In the genomic region with DNA sequence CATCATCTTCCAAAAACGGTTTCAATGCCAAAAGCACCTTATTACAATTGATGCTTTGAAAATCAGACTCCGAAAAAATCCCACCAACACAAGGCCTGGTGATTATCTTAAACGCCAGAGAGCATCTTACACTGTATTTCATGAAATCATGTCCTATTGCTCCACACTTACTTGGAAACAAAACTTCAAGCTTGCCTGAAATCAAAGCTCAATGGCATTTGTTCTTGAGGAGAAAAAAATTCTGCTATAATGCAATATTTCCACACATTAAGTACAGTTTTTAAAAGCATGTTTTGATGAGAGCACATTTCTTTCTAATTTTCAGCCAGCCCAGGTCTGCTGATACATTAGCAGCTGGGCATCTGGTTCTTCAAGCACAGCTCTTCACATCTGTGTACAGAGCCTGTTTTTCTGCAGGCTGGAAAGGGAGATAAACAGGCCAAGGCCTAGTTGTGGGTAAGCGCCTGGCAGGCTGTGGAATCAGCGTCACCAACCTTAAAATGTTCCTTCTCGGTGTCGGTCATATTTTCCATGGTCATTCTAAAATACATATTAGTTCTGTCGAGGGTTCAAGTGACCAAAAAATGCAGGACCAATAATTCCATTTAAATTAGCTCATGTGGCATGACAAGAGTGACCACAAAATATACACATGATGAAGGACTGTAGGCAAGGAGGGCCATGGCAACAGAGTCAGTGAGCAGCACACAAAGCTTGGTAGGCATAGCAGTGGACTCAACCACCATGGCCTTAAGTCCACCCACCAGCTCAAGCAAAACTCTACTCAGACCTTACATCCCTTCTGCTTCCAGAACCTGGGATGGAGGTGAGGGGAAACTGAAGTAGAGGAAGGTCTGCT, we compare ENCODE assay signal across 20 cellular contexts. TPM values are rescaled to one million over a fixed set of nuclear protein-coding genes. Genes with fewer than 3 reads are reported as not detected.
A peak's percentile ranks its signal among the peaks of the same experiment; 100 is the strongest.
DNase-seq lines count a peak whose midpoint lies in the region; ATAC-seq and TF ChIP-seq lines count a peak whose summit lies in the region.
"Had no signal": no experiment of that assay in that cellular context is flagged by ENCODE, and none has a peak within 500 bp of the region (broad histone marks: within the 10 kb centered on the region; RNA-seq: fewer than 3 reads in every experiment).

No MANE protein-coding gene starts in this region.

- H3K36me3 ChIP-seq in ascending aorta = no peaks in the 10 kb centered on the region
- H3K36me3 ChIP-seq in skeletal muscle satellite cell (ENCODE audit: insufficient read depth, low read length) = peaks cover 9% of the 10 kb centered on the region
- H3K36me3 ChIP-seq: HAP-1, neural progenitor cell, thyroid gland had no signal

- no peak overlapping the region for H3K4me3 ChIP-seq in ascending aorta
- H3K4me3 ChIP-seq in skeletal muscle satellite cell (ENCODE audit: low read length) = no peak overlapping the region
- H3K4me3 ChIP-seq: HAP-1, neural progenitor cell, thyroid gland had no signal

- peak overlapping the region; percentile 21 for H3K9ac ChIP-seq in skeletal muscle satellite cell (ENCODE audit: low read depth, low read length)
- H3K9ac ChIP-seq: neural progenitor cell had no signal

- ATAC-seq in left ventricle myocardium superior (peak; percentile 22), HG03378 (IDR thresholded peaks at IDR 0.05; ENCODE audit: unreplicated experiment) (no peak), HG03095 (IDR thresholded peaks at IDR 0.05; ENCODE audit: unreplicated experiment) (no peak)

- peak overlapping the region; percentile 44 for H3K4me2 ChIP-seq in skeletal muscle satellite cell (ENCODE audit: low read length)
- H3K4me2 ChIP-seq: neural progenitor cell had no signal

- H3K27me3 ChIP-seq in ascending aorta (no peaks in the 10 kb centered on the region), skeletal muscle satellite cell (ENCODE audit: control insufficient read depth, insufficient read depth, low read length) (no peaks in the 10 kb centered on the region)
- H3K27me3 ChIP-seq: neural progenitor cell, thyroid gland had no signal

- intact Hi-C loops in ascending aorta (cut with DNase I) (loop anchor here (5.0 to 10.0 kb wide), 2 partner anchors 149 to 926 kb away; no protein-coding TSS in a partner anchor), left ventricle myocardium superior (cut with micrococcal nuclease) (no loop called here)

- peak overlapping the region; percentile 20 to 63 for H3K27ac ChIP-seq in ascending aorta
- H3K27ac ChIP-seq: neural progenitor cell, thyroid gland had no signal

- H3K9me3 ChIP-seq in ascending aorta (no peaks in the 10 kb centered on the region), skeletal muscle satellite cell (replicated peaks; ENCODE audit: low read length) (no peaks in the 10 kb centered on the region)
- H3K9me3 ChIP-seq: HAP-1, thyroid gland had no signal

- no peak for TF ChIP-seq CTCF in ascending aorta (IDR thresholded peaks at IDR 0.05)

- peaks cover 8 to 31% of the 10 kb centered on the region in 2 donors for H3K4me1 ChIP-seq in ascending aorta
- H3K4me1 ChIP-seq in skeletal muscle satellite cell (ENCODE audit: control insufficient read depth, insufficient read depth, low read length) = peaks cover 54% of the 10 kb centered on the region
- H3K4me1 ChIP-seq: HAP-1, neural progenitor cell, thyroid gland had no signal

- DNase-seq in M059J (ENCODE audit: low read depth) = peak; percentile 53
- no peak for DNase-seq in ascending aorta (ENCODE audit: low spot score in 2 of 2)
- no peak for DNase-seq in left ventricle myocardium superior
- DNase-seq in CD1c-positive myeloid dendritic cell (ENCODE audit: extremely low spot score) = no peak
- no peak for DNase-seq in stimulated activated CD4-positive, alpha-beta T cell treated with anti-CD3 and anti-CD28 coated beads, Interleukin-12 subunit alpha, Interleukin-12 subunit beta, amount 100 ng/mL, for 4 hours
- DNase-seq: activated CD4-positive, alpha-beta T cell treated with anti-CD3 and anti-CD28 coated beads, Interleukin-2, amount 10 ng/mL, durations not matched to agents 7 days and 5 days; activated naive CD4-positive, alpha-beta T cell treated with anti-CD3 and anti-CD28 coated beads, Interleukin-2, amount 10 ng/mL, durations not matched to agents 7 days and 5 days; activated T-cell treated with anti-CD3 and anti-CD28 coated beads for 4 hours; caudate nucleus; DMS79 treated with DMSO at 0.1 percent for 48 hours; effector memory CD4-positive, alpha-beta T cell; foreskin melanocyte; NCI-H2227 treated with DMSO at 0.1 percent for 48 hours; stimulated activated CD4-positive, alpha-beta T cell treated with anti-CD3 and anti-CD28 coated beads, Interleukin-4, amount 100 ng/mL, for 1 hour; thyroid gland had no signal

RNA-seq across cellular contexts. Expression of a gene that starts 20.9 kb away (rescaled TPM):
- total RNA-seq in M059J (2014; rRNA removed; shearing (Covaris generic)) = 0.91 and 1.9 TPM in 2 replicates
- total RNA-seq in ascending aorta = 5.6 TPM
- 1,122 TPM for total RNA-seq in left ventricle myocardium superior
- 22.9 and 24.1 TPM in 2 replicates for total RNA-seq in skeletal muscle satellite cell (2012; rRNA removed)

Comparison
In these comparisons a context has a peak if more than half of its experiments do, and no peak if none do; other contexts are left out.
1. RNA of a gene that starts 20.9 kb away (total RNA-seq): 1,122 TPM in left ventricle myocardium superior (single experiment); 5.6 TPM in ascending aorta (single experiment) and 0.91 to 1.9 TPM in M059J; every median in the first group is over 100 times any median in the second.